ENCODE assay signal across 1 cellular context in genomic region chr20:309841-310644, GRCh38.
TF ChIP-seq lines count a peak whose summit lies in the region.

No MANE protein-coding gene starts in this region.

TF ChIP-seq in HepG2, 621 proteins besides CTCF, POLR2A, EP300 and RAD21 (continued from another document and continues in another):
- TF ChIP-seq THAP9 (CRISPR knock-in tag; IDR thresholded peaks at IDR 0.05; ENCODE audit: borderline replicate concordance): peak; percentile 75
- TF ChIP-seq, protein P1, sequence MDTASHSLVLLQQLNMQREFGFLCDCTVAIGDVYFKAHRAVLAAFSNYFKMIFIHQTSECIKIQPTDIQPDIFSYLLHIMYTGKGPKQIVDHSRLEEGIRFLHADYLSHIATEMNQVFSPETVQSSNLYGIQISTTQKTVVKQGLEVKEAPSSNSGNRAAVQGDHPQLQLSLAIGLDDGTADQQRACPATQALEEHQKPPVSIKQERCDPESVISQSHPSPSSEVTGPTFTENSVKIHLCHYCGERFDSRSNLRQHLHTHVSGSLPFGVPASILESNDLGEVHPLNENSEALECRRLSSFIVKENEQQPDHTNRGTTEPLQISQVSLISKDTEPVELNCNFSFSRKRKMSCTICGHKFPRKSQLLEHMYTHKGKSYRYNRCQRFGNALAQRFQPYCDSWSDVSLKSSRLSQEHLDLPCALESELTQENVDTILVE (CRISPR knock-in tag; IDR thresholded peaks at IDR 0.05): no peak; the same call in 1 of the 2 replicates
- TF ChIP-seq NCOA2 (CRISPR knock-in tag; IDR thresholded peaks at IDR 0.05): peak; percentile 49; the same call in 1 of the 2 replicates
- TF ChIP-seq YEATS4 (CRISPR knock-in tag; IDR thresholded peaks at IDR 0.05; ENCODE audit: borderline replicate concordance): peak; percentile 68
- 0 out of 2 replicates have a peak, but pooled peaks have one; percentile 59 for TF ChIP-seq U2AF2 (IDR thresholded peaks at IDR 0.05; ENCODE audit: low read depth, low read length)
- peak; percentile 33 for TF ChIP-seq TFE3 (CRISPR knock-in tag; IDR thresholded peaks at IDR 0.05)
- TF ChIP-seq, protein P2, sequence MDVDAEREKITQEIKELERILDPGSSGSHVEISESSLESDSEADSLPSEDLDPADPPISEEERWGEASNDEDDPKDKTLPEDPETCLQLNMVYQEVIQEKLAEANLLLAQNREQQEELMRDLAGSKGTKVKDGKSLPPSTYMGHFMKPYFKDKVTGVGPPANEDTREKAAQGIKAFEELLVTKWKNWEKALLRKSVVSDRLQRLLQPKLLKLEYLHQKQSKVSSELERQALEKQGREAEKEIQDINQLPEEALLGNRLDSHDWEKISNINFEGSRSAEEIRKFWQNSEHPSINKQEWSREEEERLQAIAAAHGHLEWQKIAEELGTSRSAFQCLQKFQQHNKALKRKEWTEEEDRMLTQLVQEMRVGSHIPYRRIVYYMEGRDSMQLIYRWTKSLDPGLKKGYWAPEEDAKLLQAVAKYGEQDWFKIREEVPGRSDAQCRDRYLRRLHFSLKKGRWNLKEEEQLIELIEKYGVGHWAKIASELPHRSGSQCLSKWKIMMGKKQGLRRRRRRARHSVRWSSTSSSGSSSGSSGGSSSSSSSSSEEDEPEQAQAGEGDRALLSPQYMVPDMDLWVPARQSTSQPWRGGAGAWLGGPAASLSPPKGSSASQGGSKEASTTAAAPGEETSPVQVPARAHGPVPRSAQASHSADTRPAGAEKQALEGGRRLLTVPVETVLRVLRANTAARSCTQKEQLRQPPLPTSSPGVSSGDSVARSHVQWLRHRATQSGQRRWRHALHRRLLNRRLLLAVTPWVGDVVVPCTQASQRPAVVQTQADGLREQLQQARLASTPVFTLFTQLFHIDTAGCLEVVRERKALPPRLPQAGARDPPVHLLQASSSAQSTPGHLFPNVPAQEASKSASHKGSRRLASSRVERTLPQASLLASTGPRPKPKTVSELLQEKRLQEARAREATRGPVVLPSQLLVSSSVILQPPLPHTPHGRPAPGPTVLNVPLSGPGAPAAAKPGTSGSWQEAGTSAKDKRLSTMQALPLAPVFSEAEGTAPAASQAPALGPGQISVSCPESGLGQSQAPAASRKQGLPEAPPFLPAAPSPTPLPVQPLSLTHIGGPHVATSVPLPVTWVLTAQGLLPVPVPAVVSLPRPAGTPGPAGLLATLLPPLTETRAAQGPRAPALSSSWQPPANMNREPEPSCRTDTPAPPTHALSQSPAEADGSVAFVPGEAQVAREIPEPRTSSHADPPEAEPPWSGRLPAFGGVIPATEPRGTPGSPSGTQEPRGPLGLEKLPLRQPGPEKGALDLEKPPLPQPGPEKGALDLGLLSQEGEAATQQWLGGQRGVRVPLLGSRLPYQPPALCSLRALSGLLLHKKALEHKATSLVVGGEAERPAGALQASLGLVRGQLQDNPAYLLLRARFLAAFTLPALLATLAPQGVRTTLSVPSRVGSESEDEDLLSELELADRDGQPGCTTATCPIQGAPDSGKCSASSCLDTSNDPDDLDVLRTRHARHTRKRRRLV (CRISPR knock-in tag; IDR thresholded peaks at IDR 0.05): peak; percentile 76
- peak; percentile 90; the same call in 1 of the 2 replicates for TF ChIP-seq ZNF598 (CRISPR knock-in tag; IDR thresholded peaks at IDR 0.05; ENCODE audit: borderline replicate concordance)
- no peak for TF ChIP-seq DPF2 (CRISPR knock-in tag; IDR thresholded peaks at IDR 0.05; ENCODE audit: borderline replicate concordance, low read depth)
- no peak; the same call in none of the 2 replicates for TF ChIP-seq HOXA5 (CRISPR knock-in tag; IDR thresholded peaks at IDR 0.05)
- TF ChIP-seq SYNCRIP (IDR thresholded peaks at IDR 0.05; ENCODE audit: insufficient read depth, low read depth, low read length): no peak
- TF ChIP-seq, protein P3, sequence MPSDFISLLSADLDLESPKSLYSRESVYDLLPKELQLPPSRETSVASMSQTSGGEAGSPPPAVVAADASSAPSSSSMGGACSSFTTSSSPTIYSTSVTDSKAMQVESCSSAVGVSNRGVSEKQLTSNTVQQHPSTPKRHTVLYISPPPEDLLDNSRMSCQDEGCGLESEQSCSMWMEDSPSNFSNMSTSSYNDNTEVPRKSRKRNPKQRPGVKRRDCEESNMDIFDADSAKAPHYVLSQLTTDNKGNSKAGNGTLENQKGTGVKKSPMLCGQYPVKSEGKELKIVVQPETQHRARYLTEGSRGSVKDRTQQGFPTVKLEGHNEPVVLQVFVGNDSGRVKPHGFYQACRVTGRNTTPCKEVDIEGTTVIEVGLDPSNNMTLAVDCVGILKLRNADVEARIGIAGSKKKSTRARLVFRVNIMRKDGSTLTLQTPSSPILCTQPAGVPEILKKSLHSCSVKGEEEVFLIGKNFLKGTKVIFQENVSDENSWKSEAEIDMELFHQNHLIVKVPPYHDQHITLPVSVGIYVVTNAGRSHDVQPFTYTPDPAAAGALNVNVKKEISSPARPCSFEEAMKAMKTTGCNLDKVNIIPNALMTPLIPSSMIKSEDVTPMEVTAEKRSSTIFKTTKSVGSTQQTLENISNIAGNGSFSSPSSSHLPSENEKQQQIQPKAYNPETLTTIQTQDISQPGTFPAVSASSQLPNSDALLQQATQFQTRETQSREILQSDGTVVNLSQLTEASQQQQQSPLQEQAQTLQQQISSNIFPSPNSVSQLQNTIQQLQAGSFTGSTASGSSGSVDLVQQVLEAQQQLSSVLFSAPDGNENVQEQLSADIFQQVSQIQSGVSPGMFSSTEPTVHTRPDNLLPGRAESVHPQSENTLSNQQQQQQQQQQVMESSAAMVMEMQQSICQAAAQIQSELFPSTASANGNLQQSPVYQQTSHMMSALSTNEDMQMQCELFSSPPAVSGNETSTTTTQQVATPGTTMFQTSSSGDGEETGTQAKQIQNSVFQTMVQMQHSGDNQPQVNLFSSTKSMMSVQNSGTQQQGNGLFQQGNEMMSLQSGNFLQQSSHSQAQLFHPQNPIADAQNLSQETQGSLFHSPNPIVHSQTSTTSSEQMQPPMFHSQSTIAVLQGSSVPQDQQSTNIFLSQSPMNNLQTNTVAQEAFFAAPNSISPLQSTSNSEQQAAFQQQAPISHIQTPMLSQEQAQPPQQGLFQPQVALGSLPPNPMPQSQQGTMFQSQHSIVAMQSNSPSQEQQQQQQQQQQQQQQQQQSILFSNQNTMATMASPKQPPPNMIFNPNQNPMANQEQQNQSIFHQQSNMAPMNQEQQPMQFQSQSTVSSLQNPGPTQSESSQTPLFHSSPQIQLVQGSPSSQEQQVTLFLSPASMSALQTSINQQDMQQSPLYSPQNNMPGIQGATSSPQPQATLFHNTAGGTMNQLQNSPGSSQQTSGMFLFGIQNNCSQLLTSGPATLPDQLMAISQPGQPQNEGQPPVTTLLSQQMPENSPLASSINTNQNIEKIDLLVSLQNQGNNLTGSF (CRISPR knock-in tag; IDR thresholded peaks at IDR 0.05): no peak
- no peak for TF ChIP-seq ATF4 (CRISPR knock-in tag; IDR thresholded peaks at IDR 0.05)
- TF ChIP-seq ZNF230 (CRISPR knock-in tag; IDR thresholded peaks at IDR 0.05): 0 out of 2 replicates have a peak, but pooled peaks have one; percentile 64
- TF ChIP-seq ZNF501 (CRISPR knock-in tag; IDR thresholded peaks at IDR 0.05): peak; percentile 84
- peak; percentile 39; the same call in 1 of the 2 replicates for TF ChIP-seq ZNF768 (CRISPR knock-in tag; IDR thresholded peaks at IDR 0.05)
- peak; percentile 57; the same call in 1 of the 2 replicates for TF ChIP-seq MED1 (CRISPR knock-in tag; IDR thresholded peaks at IDR 0.05)
- TF ChIP-seq, protein P4, sequence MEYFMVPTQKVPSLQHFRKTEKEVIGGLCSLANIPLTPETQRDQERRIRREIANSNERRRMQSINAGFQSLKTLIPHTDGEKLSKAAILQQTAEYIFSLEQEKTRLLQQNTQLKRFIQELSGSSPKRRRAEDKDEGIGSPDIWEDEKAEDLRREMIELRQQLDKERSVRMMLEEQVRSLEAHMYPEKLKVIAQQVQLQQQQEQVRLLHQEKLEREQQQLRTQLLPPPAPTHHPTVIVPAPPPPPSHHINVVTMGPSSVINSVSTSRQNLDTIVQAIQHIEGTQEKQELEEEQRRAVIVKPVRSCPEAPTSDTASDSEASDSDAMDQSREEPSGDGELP (IDR thresholded peaks at IDR 0.05; ENCODE audit: borderline replicate concordance, low read depth): 0 out of 2 replicates have a peak, but pooled peaks have one; percentile 17
- no peak for TF ChIP-seq ZNF720 (CRISPR knock-in tag; IDR thresholded peaks at IDR 0.05)
- TF ChIP-seq BRCA1 (CRISPR knock-in tag; IDR thresholded peaks at IDR 0.05): no peak; the same call in 1 of the 2 replicates
- TF ChIP-seq ZFP91 (CRISPR knock-in tag; IDR thresholded peaks at IDR 0.05; ENCODE audit: borderline replicate concordance): peak; percentile 90
- no peak for TF ChIP-seq NONO (IDR thresholded peaks at IDR 0.05)
- peak; percentile 59; the same call in 1 of the 2 replicates for TF ChIP-seq NONO (CRISPR knock-in tag; conservative IDR thresholded peaks at IDR 0.05)
- no peak for TF ChIP-seq RARA (CRISPR knock-in tag; IDR thresholded peaks at IDR 0.05)
- no peak for TF ChIP-seq ZBTB2 (CRISPR knock-in tag; IDR thresholded peaks at IDR 0.05; ENCODE audit: low read depth)
- TF ChIP-seq ZNF614 (CRISPR knock-in tag; IDR thresholded peaks at IDR 0.05; ENCODE audit: borderline replicate concordance): peak; percentile 53; the same call in 1 of the 2 replicates
- TF ChIP-seq, protein P5, sequence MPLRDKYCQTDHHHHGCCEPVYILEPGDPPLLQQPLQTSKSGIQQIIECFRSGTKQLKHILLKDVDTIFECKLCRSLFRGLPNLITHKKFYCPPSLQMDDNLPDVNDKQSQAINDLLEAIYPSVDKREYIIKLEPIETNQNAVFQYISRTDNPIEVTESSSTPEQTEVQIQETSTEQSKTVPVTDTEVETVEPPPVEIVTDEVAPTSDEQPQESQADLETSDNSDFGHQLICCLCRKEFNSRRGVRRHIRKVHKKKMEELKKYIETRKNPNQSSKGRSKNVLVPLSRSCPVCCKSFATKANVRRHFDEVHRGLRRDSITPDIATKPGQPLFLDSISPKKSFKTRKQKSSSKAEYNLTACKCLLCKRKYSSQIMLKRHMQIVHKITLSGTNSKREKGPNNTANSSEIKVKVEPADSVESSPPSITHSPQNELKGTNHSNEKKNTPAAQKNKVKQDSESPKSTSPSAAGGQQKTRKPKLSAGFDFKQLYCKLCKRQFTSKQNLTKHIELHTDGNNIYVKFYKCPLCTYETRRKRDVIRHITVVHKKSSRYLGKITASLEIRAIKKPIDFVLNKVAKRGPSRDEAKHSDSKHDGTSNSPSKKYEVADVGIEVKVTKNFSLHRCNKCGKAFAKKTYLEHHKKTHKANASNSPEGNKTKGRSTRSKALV (CRISPR knock-in tag; IDR thresholded peaks at IDR 0.05): peak; percentile 18; the same call in 1 of the 2 replicates
- TF ChIP-seq HNRNPK (IDR thresholded peaks at IDR 0.05; ENCODE audit: low read depth, low read length, poor library complexity, severe bottlenecking): peak; percentile 76
- TF ChIP-seq SMAD3 (CRISPR knock-in tag; IDR thresholded peaks at IDR 0.05): no peak
- no peak for TF ChIP-seq GABPA (IDR thresholded peaks at IDR 0.05; ENCODE audit: low read depth, low read length)
- TF ChIP-seq GABPA (CRISPR knock-in tag; IDR thresholded peaks at IDR 0.05; ENCODE audit: low read depth): no peak
